ENCODE assay signal across 31 cellular contexts in genomic region chr5:17196686-17197085, GRCh38.
"Had no signal": no experiment of that assay in that cellular context is flagged by ENCODE, and none has a peak within 500 bp of the region (broad histone marks: within the 10 kb centered on the region; RNA-seq: fewer than 3 reads in every experiment).

No MANE protein-coding gene starts in this region.

- H3K27ac ChIP-seq: left lung, lower lobe of right lung, neural progenitor cell, neutrophil, ovary, right atrium auricular region, right lobe of liver, skin epidermis, stomach, testis, thyroid gland, transverse colon, upper lobe of left lung, vagina had no signal

- DNase-seq: immature natural killer cell; kidney; left colon; left lung; lower lobe of right lung; mesendoderm; naive B cell; natural killer cell; nephron progenitor cell; occipital lobe; ovary; right lobe of liver; stimulated activated CD4-positive, alpha-beta T cell treated with anti-CD3 and anti-CD28 coated beads, Interleukin-12 subunit alpha, Interleukin-12 subunit beta, amount 100 ng/mL, for 4 hours; stimulated activated CD4-positive, alpha-beta T cell treated with anti-CD3 and anti-CD28 coated beads, Interleukin-15, amount 100 ng/mL, for 24 hours; stimulated activated CD4-positive, alpha-beta T cell treated with anti-CD3 and anti-CD28 coated beads, Interleukin-2, amount 100 ng/mL, for 24 hours; stimulated activated CD4-positive, alpha-beta T cell treated with anti-CD3 and anti-CD28 coated beads, Interleukin-4, amount 100 ng/mL, for 1 hour; stimulated activated naive B cell treated with anti-CD40 and anti-IgM and Interleukin-4, amounts not matched to agents 10 μg/mL and 1 μg/mL and 100 μg/mL, for 72 hours; stimulated activated naive CD8-positive, alpha-beta T cell treated with anti-CD3 and anti-CD28 coated beads, Interleukin-15, Interleukin-2, amounts not matched to agents 100 U/mL and 50 U/mL, for 24 hours; stomach; testis; thyroid gland; transverse colon; upper lobe of left lung had no signal

- H3K9ac ChIP-seq: neural progenitor cell had no signal

- ATAC-seq: left colon; left lung; lower lobe of right lung; natural killer cell; right lobe of liver; stimulated activated naive B cell treated with anti-CD40 and anti-IgM and Interleukin-4, amounts not matched to agents 10 μg/mL and 1 μg/mL and 100 μg/mL, for 72 hours; stimulated activated naive CD8-positive, alpha-beta T cell treated with anti-CD3 and anti-CD28 coated beads, Interleukin-15, Interleukin-2, amounts not matched to agents 100 U/mL and 50 U/mL, for 24 hours had no signal

- H3K27me3 Mint-ChIP-seq: progenitor cell of endocrine pancreas had no signal

- H3K9me3 ChIP-seq: lower lobe of right lung, neutrophil, ovary, right lobe of liver, testis, thyroid gland, upper lobe of left lung, vagina had no signal

- H3K4me1 Mint-ChIP-seq: immature natural killer cell; naive B cell; natural killer cell; stimulated activated naive B cell treated with anti-CD40 and anti-IgM and Interleukin-4, amounts not matched to agents 10 μg/mL and 1 μg/mL and 100 μg/mL, for 72 hours had no signal

- H3K36me3 ChIP-seq: left lung, lower lobe of right lung, neural progenitor cell, neutrophil, ovary, right atrium auricular region, right lobe of liver, stomach, thyroid gland, transverse colon, upper lobe of left lung, vagina had no signal

- H3K4me3 Mint-ChIP-seq: immature natural killer cell; mesothelial cell of epicardium; natural killer cell; nephron progenitor cell; neural progenitor cell; stimulated activated naive B cell treated with anti-CD40 and anti-IgM and Interleukin-4, amounts not matched to agents 10 μg/mL and 1 μg/mL and 100 μg/mL, for 72 hours had no signal

- FAIRE-seq: islet of Langerhans, kidney had no signal

- H3K27ac Mint-ChIP-seq: immature natural killer cell; mesothelial cell of epicardium; natural killer cell; nephron progenitor cell; neural progenitor cell; progenitor cell of endocrine pancreas; stimulated activated naive B cell treated with anti-CD40 and anti-IgM and Interleukin-4, amounts not matched to agents 10 μg/mL and 1 μg/mL and 100 μg/mL, for 72 hours had no signal

- H3K36me3 Mint-ChIP-seq: immature natural killer cell, natural killer cell, neural progenitor cell had no signal

- H3K27me3 ChIP-seq: left lung, neural progenitor cell, neutrophil, ovary, right atrium auricular region, right lobe of liver, stomach, testis, thyroid gland, upper lobe of left lung, vagina had no signal

- H3K4me1 ChIP-seq: left lung, lower lobe of right lung, neural progenitor cell, right atrium auricular region, right lobe of liver, upper lobe of left lung, vagina had no signal

- H3K4me2 ChIP-seq: neural progenitor cell had no signal

- H2AFZ ChIP-seq: neural progenitor cell had no signal

- H3K4me3 ChIP-seq: left lung, lower lobe of right lung, neural progenitor cell, ovary, right atrium auricular region, right lobe of liver, skin epidermis, stomach, testis, thyroid gland, transverse colon, upper lobe of left lung, vagina had no signal
